ENCODE assay signal across 1 cellular context in genomic region chr1:184973308-184974085, GRCh38.
TF ChIP-seq lines count a peak whose summit lies in the region.

No MANE protein-coding gene starts in this region.

TF ChIP-seq in K562, 482 proteins besides CTCF, POLR2A, EP300 and RAD21 (continued from another document and continues in another):
- peak; percentile 81 for TF ChIP-seq MGA (IDR thresholded peaks at IDR 0.05)
- no peak for TF ChIP-seq CBX8 (IDR thresholded peaks at IDR 0.05; ENCODE audit: borderline replicate concordance, extremely low read depth, low read depth, low read length, poor library complexity, severe bottlenecking)
- TF ChIP-seq ETS2 (tag; IDR thresholded peaks at IDR 0.05; ENCODE audit: borderline replicate concordance, poor library complexity, severe bottlenecking): peak; percentile 55
- 0 out of 4 replicates have a peak, but pooled peaks of 1 of the 2 experiments have one; percentile 33 for TF ChIP-seq ETV6 (IDR thresholded peaks at IDR 0.05; ENCODE audit: borderline replicate concordance in 1 of 2, low read depth in 2 of 2, low read length in 1 of 2)
- no peak for TF ChIP-seq ETV6 (CRISPR knock-in tag; IDR thresholded peaks at IDR 0.05; ENCODE audit: borderline replicate concordance)
- no peak for TF ChIP-seq MTA2 (IDR thresholded peaks at IDR 0.05; ENCODE audit: low read depth)
- peak; percentile 88 for TF ChIP-seq SMARCE1 (IDR thresholded peaks at IDR 0.05)
- TF ChIP-seq TEAD1 (CRISPR knock-in tag; IDR thresholded peaks at IDR 0.05): no peak
- TF ChIP-seq RCOR1 (IDR thresholded peaks at IDR 0.05; ENCODE audit: borderline replicate concordance in 1 of 2, low read depth in 2 of 2, low read length in 2 of 2): peak in 1 of 2 experiments; percentile 53; a peak in 3 of 4 replicates
- TF ChIP-seq HNRNPLL (IDR thresholded peaks at IDR 0.05; ENCODE audit: low read depth, low read length, poor library complexity, severe bottlenecking): peak; percentile 53
- TF ChIP-seq COPS2 (conservative IDR thresholded peaks at IDR 0.05): no peak
- peak; percentile 80 for TF ChIP-seq CXXC5 (CRISPR knock-in tag; IDR thresholded peaks at IDR 0.05)
- TF ChIP-seq TBP (optimal IDR thresholded peaks at IDR 0.05; ENCODE audit: low read depth, low read length): peak; percentile 52
- peak; percentile 88 for TF ChIP-seq C11orf30 (IDR thresholded peaks at IDR 0.05; ENCODE audit: low read depth)
- 0 out of 4 replicates have a peak, but pooled peaks of 1 of the 2 experiments have one; percentile 51 for TF ChIP-seq SIN3A (IDR thresholded peaks at IDR 0.05; ENCODE audit: borderline replicate concordance in 2 of 2, control insufficient read depth in 1 of 2, low read depth in 2 of 2, low read length in 2 of 2)
- TF ChIP-seq ZHX1 (conservative IDR thresholded peaks at IDR 0.05; ENCODE audit: low read length): 0 out of 2 replicates have a peak, but pooled peaks have one; percentile 13
- TF ChIP-seq CC2D1A (IDR thresholded peaks at IDR 0.05): no peak
- TF ChIP-seq, protein P1, sequence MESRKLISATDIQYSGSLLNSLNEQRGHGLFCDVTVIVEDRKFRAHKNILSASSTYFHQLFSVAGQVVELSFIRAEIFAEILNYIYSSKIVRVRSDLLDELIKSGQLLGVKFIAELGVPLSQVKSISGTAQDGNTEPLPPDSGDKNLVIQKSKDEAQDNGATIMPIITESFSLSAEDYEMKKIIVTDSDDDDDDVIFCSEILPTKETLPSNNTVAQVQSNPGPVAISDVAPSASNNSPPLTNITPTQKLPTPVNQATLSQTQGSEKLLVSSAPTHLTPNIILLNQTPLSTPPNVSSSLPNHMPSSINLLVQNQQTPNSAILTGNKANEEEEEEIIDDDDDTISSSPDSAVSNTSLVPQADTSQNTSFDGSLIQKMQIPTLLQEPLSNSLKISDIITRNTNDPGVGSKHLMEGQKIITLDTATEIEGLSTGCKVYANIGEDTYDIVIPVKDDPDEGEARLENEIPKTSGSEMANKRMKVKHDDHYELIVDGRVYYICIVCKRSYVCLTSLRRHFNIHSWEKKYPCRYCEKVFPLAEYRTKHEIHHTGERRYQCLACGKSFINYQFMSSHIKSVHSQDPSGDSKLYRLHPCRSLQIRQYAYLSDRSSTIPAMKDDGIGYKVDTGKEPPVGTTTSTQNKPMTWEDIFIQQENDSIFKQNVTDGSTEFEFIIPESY (CRISPR knock-in tag; IDR thresholded peaks at IDR 0.05): peak; percentile 3; the same call in 1 of the 2 replicates
- TF ChIP-seq, protein P2, sequence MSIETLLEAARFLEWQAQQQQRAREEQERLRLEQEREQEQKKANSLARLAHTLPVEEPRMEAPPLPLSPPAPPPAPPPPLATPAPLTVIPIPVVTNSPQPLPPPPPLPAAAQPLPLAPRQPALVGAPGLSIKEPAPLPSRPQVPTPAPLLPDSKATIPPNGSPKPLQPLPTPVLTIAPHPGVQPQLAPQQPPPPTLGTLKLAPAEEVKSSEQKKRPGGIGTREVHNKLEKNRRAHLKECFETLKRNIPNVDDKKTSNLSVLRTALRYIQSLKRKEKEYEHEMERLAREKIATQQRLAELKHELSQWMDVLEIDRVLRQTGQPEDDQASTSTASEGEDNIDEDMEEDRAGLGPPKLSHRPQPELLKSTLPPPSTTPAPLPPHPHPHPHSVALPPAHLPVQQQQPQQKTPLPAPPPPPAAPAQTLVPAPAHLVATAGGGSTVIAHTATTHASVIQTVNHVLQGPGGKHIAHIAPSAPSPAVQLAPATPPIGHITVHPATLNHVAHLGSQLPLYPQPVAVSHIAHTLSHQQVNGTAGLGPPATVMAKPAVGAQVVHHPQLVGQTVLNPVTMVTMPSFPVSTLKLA (conservative IDR thresholded peaks at IDR 0.05): peak; percentile 29 to 70; a peak in 3 of 4 replicates
- 0 out of 2 replicates have a peak, but pooled peaks have one; percentile 5 for TF ChIP-seq STAT5A (IDR thresholded peaks at IDR 0.05; ENCODE audit: borderline replicate concordance, low read length)
- TF ChIP-seq MCM2 (IDR thresholded peaks at IDR 0.05; ENCODE audit: low read depth): no peak
- peak; percentile 90 for TF ChIP-seq CEBPB (tag; IDR thresholded peaks at IDR 0.05)
- TF ChIP-seq, protein P3, sequence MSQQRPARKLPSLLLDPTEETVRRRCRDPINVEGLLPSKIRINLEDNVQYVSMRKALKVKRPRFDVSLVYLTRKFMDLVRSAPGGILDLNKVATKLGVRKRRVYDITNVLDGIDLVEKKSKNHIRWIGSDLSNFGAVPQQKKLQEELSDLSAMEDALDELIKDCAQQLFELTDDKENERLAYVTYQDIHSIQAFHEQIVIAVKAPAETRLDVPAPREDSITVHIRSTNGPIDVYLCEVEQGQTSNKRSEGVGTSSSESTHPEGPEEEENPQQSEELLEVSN (IDR thresholded peaks at IDR 0.05; ENCODE audit: borderline replicate concordance in 1 of 2, extremely low read depth in 1 of 2, insufficient read depth in 1 of 2, insufficient read length in 1 of 2, low read depth in 1 of 2, low read length in 1 of 2, poor library complexity in 1 of 2, severe bottlenecking in 1 of 2): peak; percentile 64 to 87
- TF ChIP-seq KLF10 (CRISPR knock-in tag; IDR thresholded peaks at IDR 0.05): 0 out of 2 replicates have a peak, but pooled peaks have one; percentile 49
- TF ChIP-seq, protein P4, sequence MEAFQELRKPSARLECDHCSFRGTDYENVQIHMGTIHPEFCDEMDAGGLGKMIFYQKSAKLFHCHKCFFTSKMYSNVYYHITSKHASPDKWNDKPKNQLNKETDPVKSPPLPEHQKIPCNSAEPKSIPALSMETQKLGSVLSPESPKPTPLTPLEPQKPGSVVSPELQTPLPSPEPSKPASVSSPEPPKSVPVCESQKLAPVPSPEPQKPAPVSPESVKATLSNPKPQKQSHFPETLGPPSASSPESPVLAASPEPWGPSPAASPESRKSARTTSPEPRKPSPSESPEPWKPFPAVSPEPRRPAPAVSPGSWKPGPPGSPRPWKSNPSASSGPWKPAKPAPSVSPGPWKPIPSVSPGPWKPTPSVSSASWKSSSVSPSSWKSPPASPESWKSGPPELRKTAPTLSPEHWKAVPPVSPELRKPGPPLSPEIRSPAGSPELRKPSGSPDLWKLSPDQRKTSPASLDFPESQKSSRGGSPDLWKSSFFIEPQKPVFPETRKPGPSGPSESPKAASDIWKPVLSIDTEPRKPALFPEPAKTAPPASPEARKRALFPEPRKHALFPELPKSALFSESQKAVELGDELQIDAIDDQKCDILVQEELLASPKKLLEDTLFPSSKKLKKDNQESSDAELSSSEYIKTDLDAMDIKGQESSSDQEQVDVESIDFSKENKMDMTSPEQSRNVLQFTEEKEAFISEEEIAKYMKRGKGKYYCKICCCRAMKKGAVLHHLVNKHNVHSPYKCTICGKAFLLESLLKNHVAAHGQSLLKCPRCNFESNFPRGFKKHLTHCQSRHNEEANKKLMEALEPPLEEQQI (IDR thresholded peaks at IDR 0.05): peak; percentile 65; the same call in 1 of the 2 replicates
- peak in 1 of 2 experiments; percentile 25; a peak in 1 of 4 replicates for TF ChIP-seq HDAC1 (IDR thresholded peaks at IDR 0.05)
- peak; percentile 97 for TF ChIP-seq EP400 (IDR thresholded peaks at IDR 0.05)
- TF ChIP-seq, protein P5, sequence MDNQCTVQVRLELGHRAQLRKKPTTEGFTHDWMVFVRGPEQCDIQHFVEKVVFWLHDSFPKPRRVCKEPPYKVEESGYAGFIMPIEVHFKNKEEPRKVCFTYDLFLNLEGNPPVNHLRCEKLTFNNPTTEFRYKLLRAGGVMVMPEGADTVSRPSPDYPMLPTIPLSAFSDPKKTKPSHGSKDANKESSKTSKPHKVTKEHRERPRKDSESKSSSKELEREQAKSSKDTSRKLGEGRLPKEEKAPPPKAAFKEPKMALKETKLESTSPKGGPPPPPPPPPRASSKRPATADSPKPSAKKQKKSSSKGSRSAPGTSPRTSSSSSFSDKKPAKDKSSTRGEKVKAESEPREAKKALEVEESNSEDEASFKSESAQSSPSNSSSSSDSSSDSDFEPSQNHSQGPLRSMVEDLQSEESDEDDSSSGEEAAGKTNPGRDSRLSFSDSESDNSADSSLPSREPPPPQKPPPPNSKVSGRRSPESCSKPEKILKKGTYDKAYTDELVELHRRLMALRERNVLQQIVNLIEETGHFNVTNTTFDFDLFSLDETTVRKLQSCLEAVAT (IDR thresholded peaks at IDR 0.05): peak; percentile 79 to 82; a peak in 3 of 4 replicates
- TF ChIP-seq FOSL1 (tag; conservative IDR thresholded peaks at IDR 0.05): peak; percentile 57; the same call in 1 of the 2 replicates
- TF ChIP-seq MTA1 (IDR thresholded peaks at IDR 0.05; ENCODE audit: borderline replicate concordance): peak; percentile 52; the same call in 1 of the 2 replicates
- peak; percentile 34; the same call in 1 of the 2 replicates for TF ChIP-seq TCF3 (CRISPR knock-in tag; IDR thresholded peaks at IDR 0.05)
- 0 out of 2 replicates have a peak, but pooled peaks have one; percentile 35 for TF ChIP-seq TRIM28 (IDR thresholded peaks at IDR 0.05)
